ENCODE assay signal across 8 cellular contexts in genomic region chr1:150515328-150516049, GRCh38. TPM values are rescaled to one million over a fixed set of nuclear protein-coding genes. Genes with fewer than 3 reads are reported as not detected.
DNase-seq lines count a peak whose midpoint lies in the region; ATAC-seq and TF ChIP-seq lines count a peak whose summit lies in the region.

FALEC (plus strand) TSS chr1:150515752.

- no peak for TF ChIP-seq POLR2A in ovary (IDR thresholded peaks at IDR 0.05)
- peak in 1 of 2 donors; percentile 60 for TF ChIP-seq POLR2A in thyroid gland (IDR thresholded peaks at IDR 0.05)

- H3K4me1 ChIP-seq in ovary (ENCODE audit: insufficient read depth) (no peaks in the 10 kb centered on the region), thyroid gland (peaks cover 0 to 4% of the 10 kb centered on the region in 2 donors)

- H3K4me3 ChIP-seq in ovary (peak within 1 kb of the TSS; percentile 60), thyroid gland (replicated peaks in 1 of 3) (peak within 1 kb of the TSS; percentile 3 to 52 (median 29))

- H3K9me3 ChIP-seq in ovary: no peaks in the 10 kb centered on the region
- H3K9me3 ChIP-seq in thyroid gland: no peaks in the 10 kb centered on the region

- no peaks in the 10 kb centered on the region for H3K27me3 Mint-ChIP-seq in activated naive CD8-positive, alpha-beta T cell

- H3K36me3 Mint-ChIP-seq in activated naive CD8-positive, alpha-beta T cell: peaks cover 2% of the 10 kb centered on the region

- H3K27ac ChIP-seq in ovary (peak within 1 kb of the TSS; percentile 3 to 51), thyroid gland (peak within 1 kb of the TSS; percentile 60 to 81 (median 77))

- ATAC-seq in HG02610 (IDR thresholded peaks at IDR 0.05; ENCODE audit: unreplicated experiment) (peak; percentile 97), SK-N-SH treated with all-trans-retinoic acid at 6 μM for 48 hours (peak; percentile 97)

- POLR2A ChIA-PET in GM10248 (lab: Yijun Ruan, JAX): interaction anchor here (0.5 to 1.1 kb wide), 4 partner anchors 24 to 636 kb away, joined by 3 to 6 read pairs (median 3); no protein-coding TSS in a partner anchor

- H3K27me3 ChIP-seq in ovary (no peaks in the 10 kb centered on the region), thyroid gland (no peaks in the 10 kb centered on the region)

- CTCF ChIA-PET in GM10248 (lab: Yijun Ruan, JAX): interaction anchor here (0.8 to 3.5 kb wide), 14 partner anchors 8 to 481 kb away, joined by 3 to 46 read pairs (median 3); partner anchors contain the start of genes CA14 and ECM1

- no peak for TF ChIP-seq CTCF in GM10248 (IDR thresholded peaks at IDR 0.05; ENCODE audit: control extremely low read depth, extremely low read depth, low read depth, missing control alignments)
- TF ChIP-seq CTCF in ovary (IDR thresholded peaks at IDR 0.05): peak in 1 of 3 donors; percentile 9
- TF ChIP-seq CTCF in thyroid gland (IDR thresholded peaks at IDR 0.05): peak in 2 of 6 experiments; percentile 5 to 9

- no peaks in the 10 kb centered on the region for H3K9me3 Mint-ChIP-seq in activated naive CD8-positive, alpha-beta T cell (ENCODE audit: low read depth)

- no peaks in the 10 kb centered on the region for H3K36me3 ChIP-seq in ovary
- no peaks in the 10 kb centered on the region for H3K36me3 ChIP-seq in thyroid gland

- intact Hi-C loops in head of caudate nucleus (cut with DNase I): no loop called here
- intact Hi-C loops in ovary (cut with DNase I): no loop called here
- intact Hi-C loops in thyroid gland (cut with DNase I): no loop called here

- peak; percentile 99 for DNase-seq in GM10248 (ENCODE audit: extremely low spot score)
- DNase-seq in NCI-H1092 treated with DMSO at 0.1 percent for 48 hours (lab: John Stamatoyannopoulos, UW): peak; percentile 97
- DNase-seq in head of caudate nucleus: peak; percentile 90 to 99 (median 97)
- peak; percentile 97 to 98 (median 97) for DNase-seq in ovary
- DNase-seq in thyroid gland: peak; percentile 97

- peak within 1 kb of the TSS; percentile 92 for H3K4me3 Mint-ChIP-seq in activated naive CD8-positive, alpha-beta T cell

- H3K27ac Mint-ChIP-seq in activated naive CD8-positive, alpha-beta T cell: peak within 1 kb of the TSS; percentile 76

- 1% methylated on average over 36 to 54 of the region's 54 CpGs for WGBS in ovary, 3 donors
- 1 to 2% methylated on average over 30 to 39 of the region's 54 CpGs for WGBS in thyroid gland, 2 donors

- TF ChIP-seq EP300 in ovary (IDR thresholded peaks at IDR 0.05): no peak

- peaks cover 12% of the 10 kb centered on the region for H3K4me1 Mint-ChIP-seq in activated naive CD8-positive, alpha-beta T cell (ENCODE audit: low read depth)

TF ChIP-seq in SK-N-SH treated with all-trans-retinoic acid at 6 μM for 48 hours, 23 proteins besides CTCF, POLR2A, EP300 and RAD21:
- TF ChIP-seq BACH2 (CRISPR knock-in tag; IDR thresholded peaks at IDR 0.05; ENCODE audit: borderline replicate concordance) (no peak), ISL1 (CRISPR knock-in tag; IDR thresholded peaks at IDR 0.05) (no peak), TCF4 (CRISPR knock-in tag; IDR thresholded peaks at IDR 0.05; ENCODE audit: borderline replicate concordance) (no peak), PPARA (CRISPR knock-in tag; IDR thresholded peaks at IDR 0.05; ENCODE audit: borderline replicate concordance) (no peak), CREB5 (CRISPR knock-in tag; IDR thresholded peaks at IDR 0.05; ENCODE audit: low read depth) (no peak), ZNF8 (CRISPR knock-in tag; IDR thresholded peaks at IDR 0.05) (no peak), OSR1 (CRISPR knock-in tag; IDR thresholded peaks at IDR 0.05) (no peak), RARB (CRISPR knock-in tag; IDR thresholded peaks at IDR 0.05) (no peak)
TF ChIP-seq in SK-N-SH treated with all-trans-retinoic acid at 6 μM for 48 hours: peak in this region for 0.

RNA-seq across cellular contexts. Expression of gene FALEC, which starts in this region (rescaled TPM):
- total RNA-seq in ovary (1 to 10 TPM in 1 of 7 donors, under 1 TPM in 2, not detected in 4; 0.69 to 1.7 (median 0.86) TPM), thyroid gland (not detected)
- polyA plus RNA-seq in ovary: under 1 TPM in 1 of 2 donors, not detected in 1; 0.51 TPM

Comparison
In these comparisons a context has a peak if more than half of its experiments do, and no peak if none do; other contexts are left out.
1. Peak in every context shown above with its lines: DNase-seq, ATAC-seq, H3K4me3 ChIP-seq and H3K27ac ChIP-seq.
2. Peak in DNase-seq, H3K4me3 ChIP-seq and H3K27ac ChIP-seq in thyroid gland; RNA of the gene not detected or under 1 TPM.